ENCODE assay signal across 27 cellular contexts in the genomic region with DNA sequence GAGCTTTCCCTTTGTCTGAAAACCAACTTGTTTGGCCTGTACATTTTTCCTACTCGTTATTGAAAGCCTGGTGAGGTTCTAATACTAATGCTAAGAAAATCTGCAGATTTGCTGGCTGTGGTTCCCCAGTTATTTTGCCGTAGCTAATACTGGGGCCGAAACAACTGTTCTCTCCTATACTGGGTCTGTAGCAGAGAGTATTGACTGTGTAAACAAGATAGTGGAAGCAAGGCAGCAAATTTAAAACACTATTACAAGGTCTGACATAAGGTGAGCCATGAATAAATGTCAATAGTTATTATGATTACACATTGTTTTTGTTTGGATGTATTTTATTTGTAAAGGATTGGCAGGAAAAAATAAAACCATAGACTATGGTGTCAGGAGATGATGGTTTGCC.
"Had no signal": no experiment of that assay in that cellular context is flagged by ENCODE, and none has a peak within 500 bp of the region (broad histone marks: within the 10 kb centered on the region; RNA-seq: fewer than 3 reads in every experiment).

No MANE protein-coding gene starts in this region.

- ATAC-seq: stimulated activated effector memory CD8-positive, alpha-beta T cell treated with anti-CD3 and anti-CD28 coated beads, Interleukin-12 subunit alpha, Interleukin-12 subunit beta, amount 100 ng/mL, for 72 hours; stimulated activated memory B cell treated with anti-CD40 and anti-IgM and Interleukin-4, amounts not matched to agents 10 μg/mL and 1 μg/mL and 100 μg/mL, for 72 hours; stimulated activated naive B cell treated with anti-CD40 and anti-IgM and Interleukin-4, amounts not matched to agents 10 μg/mL and 1 μg/mL and 100 μg/mL, for 72 hours; stimulated activated naive CD8-positive, alpha-beta T cell treated with anti-CD3 and anti-CD28 coated beads, Interleukin-15, amount 100 ng/mL, for 72 hours; stimulated activated naive CD8-positive, alpha-beta T cell treated with anti-CD3 and anti-CD28 coated beads, Interleukin-15, Interleukin-2, amounts not matched to agents 100 U/mL and 50 U/mL, for 24 hours; upper lobe of right lung had no signal

- H3K36me3 ChIP-seq: stomach, suprapubic skin, thoracic aorta, thyroid gland, tibial artery, tibial nerve, transverse colon, upper lobe of left lung, upper lobe of right lung, uterus, vagina had no signal

- DNase-seq: stimulated activated CD4-positive, alpha-beta T cell treated with anti-CD3 and anti-CD28 coated beads, Interleukin-2, amount 100 ng/mL, for 48 hours; stimulated activated CD4-positive, alpha-beta T cell treated with anti-CD3 and anti-CD28 coated beads, Interleukin-4, amount 100 ng/mL, for 1 hour; stimulated activated CD4-positive, alpha-beta T cell treated with anti-CD3 and anti-CD28 coated beads, Interleukin-4, amount 100 ng/mL, for 24 hours; stimulated activated CD4-positive, alpha-beta T cell treated with anti-CD3 and anti-CD28 coated beads, Interleukin-4, amount 100 ng/mL, for 4 hours; stimulated activated CD8-positive, alpha-beta memory T cell treated with anti-CD3 and anti-CD28 coated beads, Interleukin-4, amount 100 ng/mL, for 48 hours; stimulated activated naive B cell treated with anti-CD40 and anti-IgM and Interleukin-4, amounts not matched to agents 10 μg/mL and 1 μg/mL and 100 μg/mL, for 72 hours; stimulated activated naive CD4-positive, alpha-beta T cell; stimulated activated naive CD4-positive, alpha-beta T cell treated with Interleukin-2 at 50 U/mL for 16 hours; stimulated activated naive CD8-positive, alpha-beta T cell treated with anti-CD3 and anti-CD28 coated beads, Interleukin-15, amount 100 ng/mL, for 72 hours; stimulated activated naive CD8-positive, alpha-beta T cell treated with anti-CD3 and anti-CD28 coated beads, Interleukin-15, Interleukin-2, amounts not matched to agents 100 U/mL and 50 U/mL, for 24 hours; stomach; substantia nigra; testis; thyroid gland; tibial artery; transverse colon; trophoblast cell; upper lobe of left lung; upper lobe of right lung; uterus had no signal

- H3K27me3 ChIP-seq: stomach, suprapubic skin, testis, thyroid gland, tibial artery, tibial nerve, transverse colon, upper lobe of left lung, upper lobe of right lung, uterus, vagina had no signal

- H3K9me3 ChIP-seq: suprapubic skin, testis, thoracic aorta, thyroid gland, transverse colon, upper lobe of left lung, upper lobe of right lung, vagina had no signal

- H3K4me1 ChIP-seq: stomach, suprapubic skin, testis, thyroid gland, tibial artery, tibial nerve, transverse colon, upper lobe of left lung, upper lobe of right lung, uterus, vagina had no signal

- FAIRE-seq: urothelium cell line had no signal

- H3K27ac ChIP-seq: stomach, suprapubic skin, testis, thoracic aorta, thyroid gland, tibial artery, tibial nerve, transverse colon, upper lobe of left lung, upper lobe of right lung, uterus, vagina had no signal

- H3K4me3 ChIP-seq: stomach, suprapubic skin, testis, thoracic aorta, thyroid gland, tibial artery, tibial nerve, transverse colon, upper lobe of left lung, upper lobe of right lung, uterus, vagina had no signal
